Comparison of ENCODE assay signal across 17 cellular contexts in genomic region chr1:223084466-223084865, GRCh38.
"Had no signal": no experiment of that assay in that cellular context is flagged by ENCODE, and none has a peak within 500 bp of the region (broad histone marks: within the 10 kb centered on the region; RNA-seq: fewer than 3 reads in every experiment).

No MANE protein-coding gene starts in this region.

- H3K4me3 ChIP-seq: breast epithelium, gastrocnemius medialis, heart right ventricle, left lung, prostate gland, spleen, testis had no signal

- H3K36me3 ChIP-seq: breast epithelium, gastrocnemius medialis, heart right ventricle, left lung, prostate gland, spleen had no signal

- H3K9me3 ChIP-seq: breast epithelium, gastrocnemius medialis, heart right ventricle, left lung, prostate gland, spleen, testis had no signal

- H3K27ac ChIP-seq: breast epithelium, epithelial cell of prostate, gastrocnemius medialis, heart right ventricle, left lung, prostate gland, spleen had no signal

- H3K9me3 Mint-ChIP-seq: activated naive CD8-positive, alpha-beta T cell treated with anti-CD3 and anti-CD28 coated beads, Interleukin-2, amount 10 ng/mL, durations not matched to agents 7 days and 5 days; nephron progenitor cell; stimulated activated naive CD8-positive, alpha-beta T cell treated with anti-CD3 and anti-CD28 coated beads, Interleukin-15, amount 100 ng/mL, for 72 hours had no signal

- DNase-seq: activated CD4-positive, CD25-positive, alpha-beta regulatory T cell treated with anti-CD3 and anti-CD28 coated beads, Interleukin-2, amount 50 U/mL, for 72 hours; activated naive CD4-positive, alpha-beta T cell; activated naive CD8-positive, alpha-beta T cell treated with anti-CD3 and anti-CD28 coated beads, Interleukin-2, amount 10 ng/mL, durations not matched to agents 7 days and 5 days; dermis blood vessel endothelial cell; gastrocnemius medialis; heart right ventricle; left lung; mesenchymal stem cell; nephron progenitor cell; spleen; stimulated activated naive CD8-positive, alpha-beta T cell treated with anti-CD3 and anti-CD28 coated beads, Interleukin-15, amount 100 ng/mL, for 72 hours; T-helper 9 cell; testis had no signal

- H3K27me3 Mint-ChIP-seq: activated naive CD8-positive, alpha-beta T cell treated with anti-CD3 and anti-CD28 coated beads, Interleukin-2, amount 10 ng/mL, durations not matched to agents 7 days and 5 days; stimulated activated naive CD8-positive, alpha-beta T cell treated with anti-CD3 and anti-CD28 coated beads, Interleukin-15, amount 100 ng/mL, for 72 hours had no signal

- H3K4me1 ChIP-seq: breast epithelium, gastrocnemius medialis, prostate gland had no signal

- H3K27me3 ChIP-seq: breast epithelium, gastrocnemius medialis, heart right ventricle, left lung, testis had no signal

- H3K4me3 Mint-ChIP-seq: activated naive CD8-positive, alpha-beta T cell treated with anti-CD3 and anti-CD28 coated beads, Interleukin-2, amount 10 ng/mL, durations not matched to agents 7 days and 5 days; nephron progenitor cell; stimulated activated naive CD8-positive, alpha-beta T cell treated with anti-CD3 and anti-CD28 coated beads, Interleukin-15, amount 100 ng/mL, for 72 hours had no signal

- H3K27ac Mint-ChIP-seq: activated naive CD8-positive, alpha-beta T cell treated with anti-CD3 and anti-CD28 coated beads, Interleukin-2, amount 10 ng/mL, durations not matched to agents 7 days and 5 days; nephron progenitor cell; stimulated activated naive CD8-positive, alpha-beta T cell treated with anti-CD3 and anti-CD28 coated beads, Interleukin-15, amount 100 ng/mL, for 72 hours had no signal

- ATAC-seq: gastrocnemius medialis; heart right ventricle; left lung; sciatic nerve; stimulated activated naive CD8-positive, alpha-beta T cell treated with anti-CD3 and anti-CD28 coated beads, Interleukin-15, amount 100 ng/mL, for 72 hours had no signal

- H3K36me3 Mint-ChIP-seq: activated naive CD8-positive, alpha-beta T cell treated with anti-CD3 and anti-CD28 coated beads, Interleukin-2, amount 10 ng/mL, durations not matched to agents 7 days and 5 days had no signal
